Comparison of ENCODE assay signal across 14 cellular contexts in genomic region chr1:62450301-62450700, GRCh38.
"Had no signal": no experiment of that assay in that cellular context is flagged by ENCODE, and none has a peak within 500 bp of the region (broad histone marks: within the 10 kb centered on the region; RNA-seq: fewer than 3 reads in every experiment).

No MANE protein-coding gene starts in this region.

- DNase-seq: activated B cell treated with CpG ODN at 0.5 μM for 24 hours; activated CD4-positive, alpha-beta T cell treated with anti-CD3 and anti-CD28 coated beads, Interleukin-2, amount 50 U/mL, for 4 hours; activated naive CD4-positive, alpha-beta T cell treated with anti-CD3 and anti-CD28 coated beads, Interleukin-2, amount 50 U/mL, for 16 hours; dorsolateral prefrontal cortex; foreskin melanocyte; heart right ventricle; kidney; left ventricle myocardium inferior; mesenchymal stem cell; stimulated activated CD4-positive, alpha-beta T cell treated with anti-CD3 and anti-CD28 coated beads, Interleukin-12 subunit alpha, Interleukin-12 subunit beta, amount 100 ng/mL, for 4 hours; stimulated activated naive CD4-positive, alpha-beta T cell; T-helper 1 cell; upper lobe of left lung had no signal

- H3K27ac ChIP-seq: dorsolateral prefrontal cortex, heart right ventricle, left ventricle myocardium inferior, SK-N-MC, upper lobe of left lung had no signal

- H3K27ac Mint-ChIP-seq: activated B cell treated with CpG ODN at 0.5 μM for 24 hours had no signal

- H3K9me3 ChIP-seq: heart right ventricle, left ventricle myocardium inferior, upper lobe of left lung had no signal

- H3K4me1 ChIP-seq: left ventricle myocardium inferior, upper lobe of left lung had no signal

- ATAC-seq: heart right ventricle had no signal

- H3K4me3 Mint-ChIP-seq: activated B cell treated with CpG ODN at 0.5 μM for 24 hours had no signal

- H3K27me3 Mint-ChIP-seq: activated B cell treated with CpG ODN at 0.5 μM for 24 hours had no signal

- H3K9me3 Mint-ChIP-seq: activated B cell treated with CpG ODN at 0.5 μM for 24 hours had no signal

- H3K27me3 ChIP-seq: dorsolateral prefrontal cortex, heart right ventricle, upper lobe of left lung had no signal

- H3K4me3 ChIP-seq: dorsolateral prefrontal cortex, heart right ventricle, left ventricle myocardium inferior, SK-N-MC, upper lobe of left lung had no signal
